1 cellular context compared by ENCODE assay signal in the genomic region with DNA sequence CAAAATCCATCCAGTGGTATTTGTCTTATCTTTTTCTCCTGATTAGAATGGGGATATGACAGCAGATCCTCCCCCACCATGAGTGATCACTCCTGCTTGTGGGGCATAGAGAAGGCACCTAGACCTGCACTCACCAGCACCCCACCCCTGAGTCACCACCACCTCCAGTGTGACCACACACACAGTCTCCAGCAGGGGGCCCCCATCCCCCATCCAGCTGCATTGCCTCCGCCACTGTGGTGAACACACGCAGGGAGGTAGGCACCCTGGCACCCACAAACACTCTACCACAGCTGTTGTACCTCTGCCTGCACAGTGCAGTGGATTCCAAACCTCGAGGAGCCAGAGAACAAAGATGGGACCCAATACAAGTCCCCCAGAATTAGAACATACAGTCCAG.
TF ChIP-seq lines count a peak whose summit lies in the region.

No MANE protein-coding gene starts in this region.

TF ChIP-seq in liver, 16 proteins besides CTCF, POLR2A, EP300 and RAD21 (continued from another document):
- TF ChIP-seq, protein P1, sequence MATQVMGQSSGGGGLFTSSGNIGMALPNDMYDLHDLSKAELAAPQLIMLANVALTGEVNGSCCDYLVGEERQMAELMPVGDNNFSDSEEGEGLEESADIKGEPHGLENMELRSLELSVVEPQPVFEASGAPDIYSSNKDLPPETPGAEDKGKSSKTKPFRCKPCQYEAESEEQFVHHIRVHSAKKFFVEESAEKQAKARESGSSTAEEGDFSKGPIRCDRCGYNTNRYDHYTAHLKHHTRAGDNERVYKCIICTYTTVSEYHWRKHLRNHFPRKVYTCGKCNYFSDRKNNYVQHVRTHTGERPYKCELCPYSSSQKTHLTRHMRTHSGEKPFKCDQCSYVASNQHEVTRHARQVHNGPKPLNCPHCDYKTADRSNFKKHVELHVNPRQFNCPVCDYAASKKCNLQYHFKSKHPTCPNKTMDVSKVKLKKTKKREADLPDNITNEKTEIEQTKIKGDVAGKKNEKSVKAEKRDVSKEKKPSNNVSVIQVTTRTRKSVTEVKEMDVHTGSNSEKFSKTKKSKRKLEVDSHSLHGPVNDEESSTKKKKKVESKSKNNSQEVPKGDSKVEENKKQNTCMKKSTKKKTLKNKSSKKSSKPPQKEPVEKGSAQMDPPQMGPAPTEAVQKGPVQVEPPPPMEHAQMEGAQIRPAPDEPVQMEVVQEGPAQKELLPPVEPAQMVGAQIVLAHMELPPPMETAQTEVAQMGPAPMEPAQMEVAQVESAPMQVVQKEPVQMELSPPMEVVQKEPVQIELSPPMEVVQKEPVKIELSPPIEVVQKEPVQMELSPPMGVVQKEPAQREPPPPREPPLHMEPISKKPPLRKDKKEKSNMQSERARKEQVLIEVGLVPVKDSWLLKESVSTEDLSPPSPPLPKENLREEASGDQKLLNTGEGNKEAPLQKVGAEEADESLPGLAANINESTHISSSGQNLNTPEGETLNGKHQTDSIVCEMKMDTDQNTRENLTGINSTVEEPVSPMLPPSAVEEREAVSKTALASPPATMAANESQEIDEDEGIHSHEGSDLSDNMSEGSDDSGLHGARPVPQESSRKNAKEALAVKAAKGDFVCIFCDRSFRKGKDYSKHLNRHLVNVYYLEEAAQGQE (IDR thresholded peaks at IDR 0.05) = no peak
- TF ChIP-seq NR2F2 (IDR thresholded peaks at IDR 0.05) (no peak), HNF4G (IDR thresholded peaks at IDR 0.05) (no peak)
TF ChIP-seq in liver: peak in this region for 0.
